In the genomic region with DNA sequence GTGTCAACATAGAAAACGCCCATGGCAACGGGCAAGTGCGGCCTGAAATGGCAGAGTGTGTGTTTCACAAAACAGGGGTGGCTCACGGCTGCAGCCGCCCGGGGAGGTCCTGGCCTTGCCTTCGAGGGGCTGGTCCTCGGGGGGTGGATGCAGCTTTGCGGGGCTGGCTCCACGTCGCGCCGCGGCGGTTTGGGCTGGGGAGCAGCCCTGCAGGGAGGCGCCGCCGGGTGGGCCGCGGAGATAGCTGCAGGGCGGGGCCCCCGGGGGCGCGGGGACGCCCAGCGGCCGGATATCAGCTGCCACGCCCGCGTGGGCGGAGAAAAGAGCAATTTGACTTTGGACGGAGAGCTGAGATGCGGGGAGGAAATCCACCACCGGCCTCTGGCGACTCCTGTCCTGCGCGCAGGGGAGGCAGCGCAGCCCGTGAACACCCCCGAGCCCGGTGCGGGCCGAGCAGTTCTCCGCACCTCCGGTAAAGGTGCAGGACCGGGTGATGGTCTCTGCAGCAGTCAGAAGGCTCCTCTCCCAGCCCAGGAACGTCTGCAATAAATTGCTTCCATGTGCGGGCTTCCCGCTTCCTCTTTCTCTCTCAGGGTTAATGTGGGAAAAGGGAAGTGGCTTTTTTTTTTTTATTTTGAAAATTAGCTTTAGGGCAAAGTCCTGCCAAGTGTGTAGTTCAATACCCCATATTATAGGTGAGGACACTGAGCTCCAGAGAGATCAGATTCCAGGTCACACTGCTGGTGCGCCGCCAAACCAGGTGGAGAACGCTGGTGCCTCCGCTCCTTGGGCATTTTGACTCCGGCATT, we compare ENCODE assay signal across 1 cellular context.
TF ChIP-seq lines count a peak whose summit lies in the region.

No MANE protein-coding gene starts in this region.

TF ChIP-seq in HepG2, 621 proteins besides CTCF, POLR2A, EP300 and RAD21 (continued from another document and continues in another):
- TF ChIP-seq, protein P1, sequence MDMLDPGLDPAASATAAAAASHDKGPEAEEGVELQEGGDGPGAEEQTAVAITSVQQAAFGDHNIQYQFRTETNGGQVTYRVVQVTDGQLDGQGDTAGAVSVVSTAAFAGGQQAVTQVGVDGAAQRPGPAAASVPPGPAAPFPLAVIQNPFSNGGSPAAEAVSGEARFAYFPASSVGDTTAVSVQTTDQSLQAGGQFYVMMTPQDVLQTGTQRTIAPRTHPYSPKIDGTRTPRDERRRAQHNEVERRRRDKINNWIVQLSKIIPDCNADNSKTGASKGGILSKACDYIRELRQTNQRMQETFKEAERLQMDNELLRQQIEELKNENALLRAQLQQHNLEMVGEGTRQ (IDR thresholded peaks at IDR 0.05; ENCODE audit: low read depth, low read length), result no peak
- TF ChIP-seq, protein P1 (CRISPR knock-in tag; IDR thresholded peaks at IDR 0.05; ENCODE audit: borderline replicate concordance), result no peak
- TF ChIP-seq EEA1 (CRISPR knock-in tag; IDR thresholded peaks at IDR 0.05; ENCODE audit: borderline replicate concordance) (no peak), ZNF572 (CRISPR knock-in tag; IDR thresholded peaks at IDR 0.05) (no peak), POLR2G (IDR thresholded peaks at IDR 0.05; ENCODE audit: low read depth, low read length) (peak; percentile 82), STAT5B (CRISPR knock-in tag; IDR thresholded peaks at IDR 0.05) (no peak), SUZ12 (IDR thresholded peaks at IDR 0.05; ENCODE audit: low read depth, low read length) (no peak), ZNF878 (CRISPR knock-in tag; IDR thresholded peaks at IDR 0.05) (no peak), ZNF615 (CRISPR knock-in tag; IDR thresholded peaks at IDR 0.05; ENCODE audit: borderline replicate concordance) (no peak), ZFP90 (CRISPR knock-in tag; IDR thresholded peaks at IDR 0.05; ENCODE audit: borderline replicate concordance) (peak; percentile 86), MAFG (CRISPR knock-in tag; IDR thresholded peaks at IDR 0.05) (no peak), ZNF780A (CRISPR knock-in tag; IDR thresholded peaks at IDR 0.05) (no peak), MZF1 (CRISPR knock-in tag; IDR thresholded peaks at IDR 0.05; ENCODE audit: borderline replicate concordance) (no peak), NR2F6 (IDR thresholded peaks at IDR 0.05) (no peak; the same call in 1 of the 2 replicates), NR2F6 (CRISPR knock-in tag; IDR thresholded peaks at IDR 0.05) (no peak; the same call in 1 of the 2 replicates), ZNF44 (CRISPR knock-in tag; IDR thresholded peaks at IDR 0.05) (peak; percentile 93), ZNF256 (CRISPR knock-in tag; conservative IDR thresholded peaks at IDR 0.05) (no peak), TOE1 (CRISPR knock-in tag; IDR thresholded peaks at IDR 0.05) (no peak), SP4 (CRISPR knock-in tag; IDR thresholded peaks at IDR 0.05) (peak; percentile 69; the same call in 1 of the 2 replicates), FOXC1 (CRISPR knock-in tag; IDR thresholded peaks at IDR 0.05; ENCODE audit: borderline replicate concordance) (no peak; the same call in 1 of the 2 replicates), ZNF563 (CRISPR knock-in tag; IDR thresholded peaks at IDR 0.05) (no peak), DMAP1 (CRISPR knock-in tag; IDR thresholded peaks at IDR 0.05) (peak; percentile 80), SRY (CRISPR knock-in tag; IDR thresholded peaks at IDR 0.05) (no peak; the same call in 1 of the 2 replicates), ZNF33B (CRISPR knock-in tag; IDR thresholded peaks at IDR 0.05) (no peak), NBN (conservative IDR thresholded peaks at IDR 0.05) (no peak), ZNF776 (CRISPR knock-in tag; IDR thresholded peaks at IDR 0.05) (no peak)
- TF ChIP-seq, protein P2, sequence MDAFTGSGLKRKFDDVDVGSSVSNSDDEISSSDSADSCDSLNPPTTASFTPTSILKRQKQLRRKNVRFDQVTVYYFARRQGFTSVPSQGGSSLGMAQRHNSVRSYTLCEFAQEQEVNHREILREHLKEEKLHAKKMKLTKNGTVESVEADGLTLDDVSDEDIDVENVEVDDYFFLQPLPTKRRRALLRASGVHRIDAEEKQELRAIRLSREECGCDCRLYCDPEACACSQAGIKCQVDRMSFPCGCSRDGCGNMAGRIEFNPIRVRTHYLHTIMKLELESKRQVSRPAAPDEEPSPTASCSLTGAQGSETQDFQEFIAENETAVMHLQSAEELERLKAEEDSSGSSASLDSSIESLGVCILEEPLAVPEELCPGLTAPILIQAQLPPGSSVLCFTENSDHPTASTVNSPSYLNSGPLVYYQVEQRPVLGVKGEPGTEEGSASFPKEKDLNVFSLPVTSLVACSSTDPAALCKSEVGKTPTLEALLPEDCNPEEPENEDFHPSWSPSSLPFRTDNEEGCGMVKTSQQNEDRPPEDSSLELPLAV (CRISPR knock-in tag; conservative IDR thresholded peaks at IDR 0.05; ENCODE audit: low read depth), result no peak
- TF ChIP-seq, protein P3, sequence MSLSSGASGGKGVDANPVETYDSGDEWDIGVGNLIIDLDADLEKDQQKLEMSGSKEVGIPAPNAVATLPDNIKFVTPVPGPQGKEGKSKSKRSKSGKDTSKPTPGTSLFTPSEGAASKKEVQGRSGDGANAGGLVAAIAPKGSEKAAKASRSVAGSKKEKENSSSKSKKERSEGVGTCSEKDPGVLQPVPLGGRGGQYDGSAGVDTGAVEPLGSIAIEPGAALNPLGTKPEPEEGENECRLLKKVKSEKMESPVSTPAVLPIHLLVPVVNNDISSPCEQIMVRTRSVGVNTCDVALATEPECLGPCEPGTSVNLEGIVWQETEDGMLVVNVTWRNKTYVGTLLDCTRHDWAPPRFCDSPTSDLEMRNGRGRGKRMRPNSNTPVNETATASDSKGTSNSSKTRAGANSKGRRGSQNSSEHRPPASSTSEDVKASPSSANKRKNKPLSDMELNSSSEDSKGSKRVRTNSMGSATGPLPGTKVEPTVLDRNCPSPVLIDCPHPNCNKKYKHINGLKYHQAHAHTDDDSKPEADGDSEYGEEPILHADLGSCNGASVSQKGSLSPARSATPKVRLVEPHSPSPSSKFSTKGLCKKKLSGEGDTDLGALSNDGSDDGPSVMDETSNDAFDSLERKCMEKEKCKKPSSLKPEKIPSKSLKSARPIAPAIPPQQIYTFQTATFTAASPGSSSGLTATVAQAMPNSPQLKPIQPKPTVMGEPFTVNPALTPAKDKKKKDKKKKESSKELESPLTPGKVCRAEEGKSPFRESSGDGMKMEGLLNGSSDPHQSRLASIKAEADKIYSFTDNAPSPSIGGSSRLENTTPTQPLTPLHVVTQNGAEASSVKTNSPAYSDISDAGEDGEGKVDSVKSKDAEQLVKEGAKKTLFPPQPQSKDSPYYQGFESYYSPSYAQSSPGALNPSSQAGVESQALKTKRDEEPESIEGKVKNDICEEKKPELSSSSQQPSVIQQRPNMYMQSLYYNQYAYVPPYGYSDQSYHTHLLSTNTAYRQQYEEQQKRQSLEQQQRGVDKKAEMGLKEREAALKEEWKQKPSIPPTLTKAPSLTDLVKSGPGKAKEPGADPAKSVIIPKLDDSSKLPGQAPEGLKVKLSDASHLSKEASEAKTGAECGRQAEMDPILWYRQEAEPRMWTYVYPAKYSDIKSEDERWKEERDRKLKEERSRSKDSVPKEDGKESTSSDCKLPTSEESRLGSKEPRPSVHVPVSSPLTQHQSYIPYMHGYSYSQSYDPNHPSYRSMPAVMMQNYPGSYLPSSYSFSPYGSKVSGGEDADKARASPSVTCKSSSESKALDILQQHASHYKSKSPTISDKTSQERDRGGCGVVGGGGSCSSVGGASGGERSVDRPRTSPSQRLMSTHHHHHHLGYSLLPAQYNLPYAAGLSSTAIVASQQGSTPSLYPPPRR (CRISPR knock-in tag; IDR thresholded peaks at IDR 0.05; ENCODE audit: borderline replicate concordance), result peak; percentile 27; the same call in 1 of the 2 replicates
- TF ChIP-seq, protein P4, sequence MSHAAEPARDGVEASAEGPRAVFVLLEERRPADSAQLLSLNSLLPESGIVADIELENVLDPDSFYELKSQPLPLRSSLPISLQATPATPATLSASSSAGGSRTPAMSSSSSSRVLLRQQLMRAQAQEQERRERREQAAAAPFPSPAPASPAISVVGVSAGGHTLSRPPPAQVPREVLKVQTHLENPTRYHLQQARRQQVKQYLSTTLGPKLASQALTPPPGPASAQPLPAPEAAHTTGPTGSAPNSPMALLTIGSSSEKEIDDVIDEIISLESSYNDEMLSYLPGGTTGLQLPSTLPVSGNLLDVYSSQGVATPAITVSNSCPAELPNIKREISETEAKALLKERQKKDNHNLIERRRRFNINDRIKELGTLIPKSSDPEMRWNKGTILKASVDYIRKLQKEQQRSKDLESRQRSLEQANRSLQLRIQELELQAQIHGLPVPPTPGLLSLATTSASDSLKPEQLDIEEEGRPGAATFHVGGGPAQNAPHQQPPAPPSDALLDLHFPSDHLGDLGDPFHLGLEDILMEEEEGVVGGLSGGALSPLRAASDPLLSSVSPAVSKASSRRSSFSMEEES (CRISPR knock-in tag; IDR thresholded peaks at IDR 0.05), result peak; percentile 48; the same call in 1 of the 2 replicates
- TF ChIP-seq, protein P5, sequence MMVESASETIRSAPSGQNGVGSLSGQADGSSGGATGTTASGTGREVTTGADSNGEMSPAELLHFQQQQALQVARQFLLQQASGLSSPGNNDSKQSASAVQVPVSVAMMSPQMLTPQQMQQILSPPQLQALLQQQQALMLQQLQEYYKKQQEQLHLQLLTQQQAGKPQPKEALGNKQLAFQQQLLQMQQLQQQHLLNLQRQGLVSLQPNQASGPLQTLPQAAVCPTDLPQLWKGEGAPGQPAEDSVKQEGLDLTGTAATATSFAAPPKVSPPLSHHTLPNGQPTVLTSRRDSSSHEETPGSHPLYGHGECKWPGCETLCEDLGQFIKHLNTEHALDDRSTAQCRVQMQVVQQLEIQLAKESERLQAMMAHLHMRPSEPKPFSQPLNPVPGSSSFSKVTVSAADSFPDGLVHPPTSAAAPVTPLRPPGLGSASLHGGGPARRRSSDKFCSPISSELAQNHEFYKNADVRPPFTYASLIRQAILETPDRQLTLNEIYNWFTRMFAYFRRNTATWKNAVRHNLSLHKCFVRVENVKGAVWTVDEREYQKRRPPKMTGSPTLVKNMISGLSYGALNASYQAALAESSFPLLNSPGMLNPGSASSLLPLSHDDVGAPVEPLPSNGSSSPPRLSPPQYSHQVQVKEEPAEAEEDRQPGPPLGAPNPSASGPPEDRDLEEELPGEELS (CRISPR knock-in tag; IDR thresholded peaks at IDR 0.05), result peak; percentile 56
- TF ChIP-seq, protein P6, sequence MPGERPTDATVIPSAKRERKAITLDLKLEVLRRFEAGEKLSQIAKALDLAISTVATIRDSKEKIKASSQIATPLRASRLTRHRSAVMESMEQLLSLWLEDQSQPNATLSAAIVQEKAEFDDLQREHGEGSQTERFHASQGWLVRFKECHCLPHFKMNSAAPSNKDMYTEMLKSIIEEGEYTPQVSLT (CRISPR knock-in tag; IDR thresholded peaks at IDR 0.05; ENCODE audit: borderline replicate concordance, low read depth), result no peak
- TF ChIP-seq, protein P7, sequence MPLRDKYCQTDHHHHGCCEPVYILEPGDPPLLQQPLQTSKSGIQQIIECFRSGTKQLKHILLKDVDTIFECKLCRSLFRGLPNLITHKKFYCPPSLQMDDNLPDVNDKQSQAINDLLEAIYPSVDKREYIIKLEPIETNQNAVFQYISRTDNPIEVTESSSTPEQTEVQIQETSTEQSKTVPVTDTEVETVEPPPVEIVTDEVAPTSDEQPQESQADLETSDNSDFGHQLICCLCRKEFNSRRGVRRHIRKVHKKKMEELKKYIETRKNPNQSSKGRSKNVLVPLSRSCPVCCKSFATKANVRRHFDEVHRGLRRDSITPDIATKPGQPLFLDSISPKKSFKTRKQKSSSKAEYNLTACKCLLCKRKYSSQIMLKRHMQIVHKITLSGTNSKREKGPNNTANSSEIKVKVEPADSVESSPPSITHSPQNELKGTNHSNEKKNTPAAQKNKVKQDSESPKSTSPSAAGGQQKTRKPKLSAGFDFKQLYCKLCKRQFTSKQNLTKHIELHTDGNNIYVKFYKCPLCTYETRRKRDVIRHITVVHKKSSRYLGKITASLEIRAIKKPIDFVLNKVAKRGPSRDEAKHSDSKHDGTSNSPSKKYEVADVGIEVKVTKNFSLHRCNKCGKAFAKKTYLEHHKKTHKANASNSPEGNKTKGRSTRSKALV (CRISPR knock-in tag; IDR thresholded peaks at IDR 0.05), result peak; percentile 86
- TF ChIP-seq, protein P8, sequence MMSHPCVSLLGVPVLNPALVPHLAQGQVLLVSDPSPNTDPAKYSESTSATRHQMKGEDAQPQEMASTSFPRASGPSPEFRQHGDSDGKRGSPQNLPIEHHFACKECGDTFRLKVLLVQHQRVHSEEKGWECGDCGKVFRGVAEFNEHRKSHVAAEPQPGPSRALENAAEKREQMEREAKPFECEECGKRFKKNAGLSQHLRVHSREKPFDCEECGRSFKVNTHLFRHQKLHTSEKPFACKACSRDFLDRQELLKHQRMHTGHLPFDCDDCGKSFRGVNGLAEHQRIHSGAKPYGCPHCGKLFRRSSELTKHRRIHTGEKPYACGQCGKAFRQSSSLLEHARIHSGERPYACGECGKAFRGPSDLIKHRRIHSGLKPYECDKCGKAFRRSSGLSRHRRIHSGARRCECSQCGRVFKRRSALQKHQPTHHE (CRISPR knock-in tag; IDR thresholded peaks at IDR 0.05; ENCODE audit: borderline replicate concordance), result peak; percentile 76; the same call in 1 of the 2 replicates
- TF ChIP-seq, protein P9, sequence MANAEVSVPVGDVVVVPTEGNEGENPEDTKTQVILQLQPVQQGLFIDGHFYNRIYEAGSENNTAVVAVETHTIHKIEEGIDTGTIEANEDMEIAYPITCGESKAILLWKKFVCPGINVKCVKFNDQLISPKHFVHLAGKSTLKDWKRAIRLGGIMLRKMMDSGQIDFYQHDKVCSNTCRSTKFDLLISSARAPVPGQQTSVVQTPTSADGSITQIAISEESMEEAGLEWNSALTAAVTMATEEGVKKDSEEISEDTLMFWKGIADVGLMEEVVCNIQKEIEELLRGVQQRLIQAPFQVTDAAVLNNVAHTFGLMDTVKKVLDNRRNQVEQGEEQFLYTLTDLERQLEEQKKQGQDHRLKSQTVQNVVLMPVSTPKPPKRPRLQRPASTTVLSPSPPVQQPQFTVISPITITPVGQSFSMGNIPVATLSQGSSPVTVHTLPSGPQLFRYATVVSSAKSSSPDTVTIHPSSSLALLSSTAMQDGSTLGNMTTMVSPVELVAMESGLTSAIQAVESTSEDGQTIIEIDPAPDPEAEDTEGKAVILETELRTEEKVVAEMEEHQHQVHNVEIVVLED (CRISPR knock-in tag; IDR thresholded peaks at IDR 0.05; ENCODE audit: borderline replicate concordance), result no peak
- TF ChIP-seq, protein P10, sequence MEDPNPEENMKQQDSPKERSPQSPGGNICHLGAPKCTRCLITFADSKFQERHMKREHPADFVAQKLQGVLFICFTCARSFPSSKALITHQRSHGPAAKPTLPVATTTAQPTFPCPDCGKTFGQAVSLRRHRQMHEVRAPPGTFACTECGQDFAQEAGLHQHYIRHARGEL (CRISPR knock-in tag; IDR thresholded peaks at IDR 0.05), result 0 out of 2 replicates have a peak, but pooled peaks have one; percentile 10
- TF ChIP-seq, protein P11, sequence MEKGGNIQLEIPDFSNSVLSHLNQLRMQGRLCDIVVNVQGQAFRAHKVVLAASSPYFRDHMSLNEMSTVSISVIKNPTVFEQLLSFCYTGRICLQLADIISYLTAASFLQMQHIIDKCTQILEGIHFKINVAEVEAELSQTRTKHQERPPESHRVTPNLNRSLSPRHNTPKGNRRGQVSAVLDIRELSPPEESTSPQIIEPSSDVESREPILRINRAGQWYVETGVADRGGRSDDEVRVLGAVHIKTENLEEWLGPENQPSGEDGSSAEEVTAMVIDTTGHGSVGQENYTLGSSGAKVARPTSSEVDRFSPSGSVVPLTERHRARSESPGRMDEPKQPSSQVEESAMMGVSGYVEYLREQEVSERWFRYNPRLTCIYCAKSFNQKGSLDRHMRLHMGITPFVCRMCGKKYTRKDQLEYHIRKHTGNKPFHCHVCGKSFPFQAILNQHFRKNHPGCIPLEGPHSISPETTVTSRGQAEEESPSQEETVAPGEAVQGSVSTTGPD (CRISPR knock-in tag; IDR thresholded peaks at IDR 0.05), result no peak
